Comparison of ENCODE assay signal across 13 cellular contexts in genomic region chr12:120851939-120852338, GRCh38.
"Had no signal": no experiment of that assay in that cellular context is flagged by ENCODE, and none has a peak within 500 bp of the region (broad histone marks: within the 10 kb centered on the region; RNA-seq: fewer than 3 reads in every experiment).

No MANE protein-coding gene starts in this region.

- H3K4me3 Mint-ChIP-seq: activated CD4-positive, alpha-beta memory T cell treated with anti-CD3 and anti-CD28 coated beads for 36 hours; activated naive CD8-positive, alpha-beta T cell; nephron had no signal

- H3K27ac Mint-ChIP-seq: activated CD4-positive, alpha-beta memory T cell treated with anti-CD3 and anti-CD28 coated beads for 36 hours; activated naive CD8-positive, alpha-beta T cell; nephron had no signal

- ATAC-seq: esophagus mucosa; left colon; sciatic nerve; stimulated activated naive CD8-positive, alpha-beta T cell treated with anti-CD3 and anti-CD28 coated beads, Interleukin-15, Interleukin-2, amounts not matched to agents 100 U/mL and 50 U/mL, for 24 hours had no signal

- H3K27ac ChIP-seq: prostate gland had no signal

- H3K4me3 ChIP-seq: prostate gland had no signal

- H3K9me3 Mint-ChIP-seq: activated CD4-positive, alpha-beta memory T cell treated with anti-CD3 and anti-CD28 coated beads for 36 hours had no signal

- H3K36me3 Mint-ChIP-seq: activated CD4-positive, alpha-beta memory T cell treated with anti-CD3 and anti-CD28 coated beads for 36 hours; activated naive CD8-positive, alpha-beta T cell had no signal

- H3K27me3 Mint-ChIP-seq: activated CD4-positive, alpha-beta memory T cell treated with anti-CD3 and anti-CD28 coated beads for 36 hours; activated naive CD8-positive, alpha-beta T cell had no signal

- DNase-seq: activated CD4-positive, alpha-beta memory T cell treated with anti-CD3 and anti-CD28 coated beads for 36 hours; activated gamma-delta T cell; activated T-cell treated with anti-CD3 and anti-CD28 coated beads, Interleukin-2, amount 50 U/mL, for 48 hours; anterior cingulate cortex; glutamatergic neuron; left colon; stimulated activated CD4-positive, alpha-beta T cell treated with anti-CD3 and anti-CD28 coated beads, Interleukin-2, amount 100 ng/mL, for 24 hours; stimulated activated naive CD8-positive, alpha-beta T cell treated with anti-CD3 and anti-CD28 coated beads, Interleukin-15, Interleukin-2, amounts not matched to agents 100 U/mL and 50 U/mL, for 24 hours had no signal

- H3K9me3 ChIP-seq: prostate gland had no signal

- H3K36me3 ChIP-seq: prostate gland had no signal
